8 cellular contexts compared by ENCODE assay signal in the genomic region with DNA sequence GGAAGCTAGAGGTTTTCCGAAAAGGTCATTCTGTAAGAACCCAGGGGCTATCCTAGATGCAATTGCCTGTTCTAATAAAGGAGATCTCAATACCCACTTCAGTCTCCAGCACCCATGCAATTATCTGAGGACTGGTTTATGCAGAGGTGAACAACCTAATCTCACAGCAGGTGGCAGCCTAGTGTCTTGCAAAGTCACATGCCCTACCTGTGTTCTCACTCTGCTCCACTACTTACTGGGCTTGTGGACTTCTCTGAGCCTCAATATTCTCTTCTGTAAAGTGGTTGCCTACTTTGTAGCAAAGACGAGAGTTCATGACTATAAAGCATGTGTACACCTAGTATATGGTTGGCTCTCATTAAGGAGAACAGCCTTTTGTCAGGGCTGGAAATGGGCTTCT. TPM values are rescaled to one million over a fixed set of nuclear protein-coding genes. Genes with fewer than 3 reads are reported as not detected.
DNase-seq lines count a peak whose midpoint lies in the region; ATAC-seq and TF ChIP-seq lines count a peak whose summit lies in the region.

No MANE protein-coding gene starts in this region.

- H2AFZ ChIP-seq in DND-41 (ENCODE audit: low read depth, low read length) = no peak overlapping the region

- ATAC-seq in DND-41 (ENCODE audit: insufficient read depth, low read depth) (no peak; the same call in 2 of the 3 replicates), GM19463 (IDR thresholded peaks at IDR 0.05; ENCODE audit: unreplicated experiment) (peak; percentile 76), HG02759 (IDR thresholded peaks at IDR 0.05; ENCODE audit: unreplicated experiment) (no peak), GM19395 (IDR thresholded peaks at IDR 0.05; ENCODE audit: unreplicated experiment) (no peak)
- peak; percentile 57 for ATAC-seq in naive thymus-derived CD4-positive, alpha-beta T cell

- peaks cover 0 to 14% (median 6%) of the 10 kb centered on the region in 5 donors for H3K27me3 Mint-ChIP-seq in naive thymus-derived CD4-positive, alpha-beta T cell

- H3K27ac ChIP-seq in DND-41 (ENCODE audit: low read length) (no peak overlapping the region), ascending aorta (no peak overlapping the region)
- H3K27ac ChIP-seq in naive thymus-derived CD4-positive, alpha-beta T cell (ENCODE audit: low read depth, low read length) = no peak overlapping the region

- CTCF ChIA-PET in naive thymus-derived CD4-positive, alpha-beta T cell (lab: Charles Lee) = no interaction called here

- no peak overlapping the region for H3K4me3 Mint-ChIP-seq in naive thymus-derived CD4-positive, alpha-beta T cell

- DNase-seq in DND-41 = peak; percentile 13
- DNase-seq in NCI-H146 treated with DMSO at 0.1 percent for 48 hours (lab: John Stamatoyannopoulos, UW; ENCODE audit: unreplicated experiment) = peak; percentile 84
- DNase-seq in ascending aorta (ENCODE audit: low spot score in 2 of 2) = peak in 1 of 2 donors; percentile 63
- DNase-seq in naive thymus-derived CD4-positive, alpha-beta T cell = peak in 5 of 9 donors; percentile 18 to 41 (median 33)
- no peak for DNase-seq in T1000 (lab: John Stamatoyannopoulos, UW)

- H3K4me2 ChIP-seq in DND-41 (ENCODE audit: insufficient read depth, low read length) = no peak overlapping the region

- H4K20me1 ChIP-seq in DND-41 (ENCODE audit: insufficient read depth, low read length) = no peaks in the 10 kb centered on the region

- no peak overlapping the region for H3K9ac ChIP-seq in DND-41 (ENCODE audit: low read depth, low read length)

- H3K9me3 ChIP-seq in DND-41 (ENCODE audit: insufficient read depth, low read length, severe bottlenecking) = no peaks in the 10 kb centered on the region
- H3K9me3 ChIP-seq in ascending aorta = no peaks in the 10 kb centered on the region
- H3K9me3 ChIP-seq in naive thymus-derived CD4-positive, alpha-beta T cell (ENCODE audit: control insufficient read depth in 2 of 3, low read length in 3 of 3) = no peaks in the 10 kb centered on the region

- H3K79me2 ChIP-seq in DND-41 (ENCODE audit: insufficient read depth, low read length) = no peaks in the 10 kb centered on the region

- no peaks in the 10 kb centered on the region for H3K36me3 ChIP-seq in DND-41 (ENCODE audit: insufficient read depth, low read length)
- no peaks in the 10 kb centered on the region for H3K36me3 ChIP-seq in ascending aorta
- no peaks in the 10 kb centered on the region for H3K36me3 ChIP-seq in naive thymus-derived CD4-positive, alpha-beta T cell (ENCODE audit: control insufficient read depth in 2 of 3, insufficient read depth in 3 of 3, low read length in 3 of 3)

- H3K36me3 Mint-ChIP-seq in naive thymus-derived CD4-positive, alpha-beta T cell = no peaks in the 10 kb centered on the region

- H3K27ac Mint-ChIP-seq in naive thymus-derived CD4-positive, alpha-beta T cell = no peak overlapping the region

- POLR2A ChIA-PET in naive thymus-derived CD4-positive, alpha-beta T cell (lab: Charles Lee) = no interaction called here

- no peaks in the 10 kb centered on the region for H3K9me3 Mint-ChIP-seq in naive thymus-derived CD4-positive, alpha-beta T cell

- intact Hi-C loops in ascending aorta (cut with DNase I) = loop anchor here (1.0 to 10.0 kb wide), 2 partner anchors 29 to 57 kb away; no protein-coding TSS in a partner anchor
- intact Hi-C loops in naive thymus-derived CD4-positive, alpha-beta T cell (cut with micrococcal nuclease) = loop anchor here (1.0 to 2.0 kb wide), 3 partner anchors 29 to 301 kb away; no protein-coding TSS in a partner anchor

- H3K27me3 ChIP-seq in DND-41 (ENCODE audit: insufficient read depth, low read length, poor library complexity) = no peaks in the 10 kb centered on the region
- no peaks in the 10 kb centered on the region for H3K27me3 ChIP-seq in ascending aorta
- no peaks in the 10 kb centered on the region for H3K27me3 ChIP-seq in naive thymus-derived CD4-positive, alpha-beta T cell (ENCODE audit: control insufficient read depth in 2 of 2, insufficient read depth in 2 of 2, low read length in 2 of 2)

- TF ChIP-seq CTCF in DND-41 (IDR thresholded peaks at IDR 0.05; ENCODE audit: borderline replicate concordance, extremely low read depth, low read length, poor library complexity, severe bottlenecking) (peak; percentile 57), ascending aorta (IDR thresholded peaks at IDR 0.05) (peak in 2 of 3 experiments; percentile 17 to 49)

- H3K4me1 Mint-ChIP-seq in naive thymus-derived CD4-positive, alpha-beta T cell = no peaks in the 10 kb centered on the region

- H3K4me3 ChIP-seq in DND-41 (ENCODE audit: low read depth in 1 of 2, low read length in 2 of 2) = no peak overlapping the region
- H3K4me3 ChIP-seq in ascending aorta = no peak overlapping the region
- H3K4me3 ChIP-seq in naive thymus-derived CD4-positive, alpha-beta T cell (ENCODE audit: low read length) = no peak overlapping the region

- no peaks in the 10 kb centered on the region for H3K4me1 ChIP-seq in DND-41 (ENCODE audit: insufficient read depth, low read length)
- H3K4me1 ChIP-seq in ascending aorta = peaks cover 0 to 4% of the 10 kb centered on the region in 2 donors
- no peaks in the 10 kb centered on the region for H3K4me1 ChIP-seq in naive thymus-derived CD4-positive, alpha-beta T cell (ENCODE audit: control insufficient read depth in 2 of 2, insufficient read depth in 2 of 2, low read length in 2 of 2)

RNA-seq across cellular contexts. Expression of a gene that starts 21.0 kb away (rescaled TPM):
- total RNA-seq in ascending aorta = 85.5 TPM
- 10 to 100 TPM in 1 of 5 experiments, 1 to 10 TPM in 4; 1.9 to 13.4 (median 3.8) TPM for total RNA-seq in naive thymus-derived CD4-positive, alpha-beta T cell
- polyA plus RNA-seq in naive thymus-derived CD4-positive, alpha-beta T cell = 10 to 100 TPM in 1 of 2 donors, 1 to 10 TPM in 1; 6.5 to 10.7 TPM

RNA-seq across cellular contexts. Expression of a gene that starts 52.8 kb away (rescaled TPM):
- total RNA-seq in ascending aorta = 4.8 TPM
- total RNA-seq in naive thymus-derived CD4-positive, alpha-beta T cell = not detected
- polyA plus RNA-seq in naive thymus-derived CD4-positive, alpha-beta T cell = not detected

Comparison
In these comparisons a context has a peak if more than half of its experiments do, and no peak if none do; other contexts are left out.
1. ATAC-seq: peak in GM19463 (single experiment) and naive thymus-derived CD4-positive, alpha-beta T cell (single experiment); none in DND-41 (single experiment), HG02759 (single experiment) and GM19395 (single experiment).